ENCODE assay signal across 1 cellular context in the genomic region with DNA sequence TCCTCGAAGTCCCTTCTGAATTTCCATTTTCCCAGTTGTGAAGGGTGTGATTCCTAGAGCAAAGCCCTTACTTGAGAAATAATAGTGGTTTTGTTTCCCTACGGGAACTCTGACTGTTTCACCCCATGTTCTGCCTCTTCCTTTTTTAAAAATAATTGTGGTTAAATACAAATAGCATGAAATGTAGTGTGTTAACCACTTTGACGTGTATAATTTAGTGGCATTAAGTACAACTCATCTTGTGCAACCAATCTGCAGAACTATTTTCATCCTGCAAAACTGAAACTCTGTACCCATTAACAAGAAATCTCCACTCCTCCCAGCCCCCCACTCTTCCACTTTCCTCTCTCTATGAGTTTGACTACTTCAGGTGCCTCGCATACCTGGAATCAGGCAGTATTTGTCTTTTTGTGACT.
TF ChIP-seq lines count a peak whose summit lies in the region.

No MANE protein-coding gene starts in this region.

TF ChIP-seq in GM12878, 131 proteins besides CTCF, POLR2A, EP300 and RAD21 (continued from another document):
- TF ChIP-seq ZBTB33 (IDR thresholded peaks at IDR 0.05) (no peak), BACH1 (IDR thresholded peaks at IDR 0.05; ENCODE audit: borderline replicate concordance) (peak; percentile 17; the same call in 1 of the 2 replicates), ZNF24 (IDR thresholded peaks at IDR 0.05) (0 out of 2 replicates have a peak, but pooled peaks have one; percentile 17), LARP7 (IDR thresholded peaks at IDR 0.05) (no peak), BCL11A (IDR thresholded peaks at IDR 0.05; ENCODE audit: low read depth, low read length) (peak; percentile 57; the same call in 1 of the 2 replicates), BRCA1 (IDR thresholded peaks at IDR 0.05; ENCODE audit: low read depth, low read length) (no peak), NR2C1 (IDR thresholded peaks at IDR 0.05) (0 out of 2 replicates have a peak, but pooled peaks have one; percentile 20), POLR2AphosphoS2 (IDR thresholded peaks at IDR 0.05; ENCODE audit: low read depth, low read length) (no peak), HDAC2 (IDR thresholded peaks at IDR 0.05) (no peak), ZNF217 (IDR thresholded peaks at IDR 0.05) (peak; percentile 84), NRF1 (conservative IDR thresholded peaks at IDR 0.05; ENCODE audit: low read depth, low read length) (no peak), MTA3 (IDR thresholded peaks at IDR 0.05; ENCODE audit: borderline replicate concordance, low read length) (peak; percentile 58; the same call in 1 of the 2 replicates), MEF2B (IDR thresholded peaks at IDR 0.05; ENCODE audit: partially characterized antibody, poor library complexity, severe bottlenecking) (peak; percentile 89), JUNB (IDR thresholded peaks at IDR 0.05) (peak; percentile 45; the same call in 1 of the 2 replicates), PAX5 (IDR thresholded peaks at IDR 0.05; ENCODE audit: borderline replicate concordance, low read depth, low read length) (no peak), SIX5 (IDR thresholded peaks at IDR 0.05; ENCODE audit: low read depth, low read length, severe bottlenecking) (no peak), CBFB (IDR thresholded peaks at IDR 0.05; ENCODE audit: low read depth) (peak; percentile 67; the same call in 1 of the 2 replicates), POU2F2 (IDR thresholded peaks at IDR 0.05; ENCODE audit: borderline replicate concordance, low read depth, low read length) (peak; percentile 53; the same call in 1 of the 3 replicates), KDM1A (IDR thresholded peaks at IDR 0.05; ENCODE audit: borderline replicate concordance) (no peak), EGR1 (IDR thresholded peaks at IDR 0.05; ENCODE audit: borderline replicate concordance in 1 of 2, low read depth in 2 of 2, low read length in 2 of 2) (no peak), RFX5 (IDR thresholded peaks at IDR 0.05; ENCODE audit: low read depth, low read length) (no peak), CHD1 (IDR thresholded peaks at IDR 0.05; ENCODE audit: low read depth, low read length) (no peak), NBN (IDR thresholded peaks at IDR 0.05) (peak; percentile 57; the same call in 1 of the 2 replicates), PAX8 (IDR thresholded peaks at IDR 0.05) (no peak), CREB1 (IDR thresholded peaks at IDR 0.05; ENCODE audit: low read depth) (0 out of 2 replicates have a peak, but pooled peaks have one; percentile 23), ZSCAN29 (IDR thresholded peaks at IDR 0.05) (peak; percentile 45; the same call in 1 of the 2 replicates), DPF2 (IDR thresholded peaks at IDR 0.05) (peak; percentile 94), CEBPB (IDR thresholded peaks at IDR 0.05; ENCODE audit: borderline replicate concordance in 1 of 2, low read depth in 2 of 2, low read length in 2 of 2) (peak in 1 of 2 experiments; percentile 47; a peak in 1 of 4 replicates), RUNX3 (IDR thresholded peaks at IDR 0.05; ENCODE audit: low read length) (peak; percentile 91), CREM (IDR thresholded peaks at IDR 0.05; ENCODE audit: low read depth) (peak; percentile 48; the same call in 1 of the 2 replicates), ZBTB40 (IDR thresholded peaks at IDR 0.05; ENCODE audit: borderline replicate concordance) (no peak), IKZF2 (IDR thresholded peaks at IDR 0.05) (peak; percentile 98 to 99), NR2F1 (conservative IDR thresholded peaks at IDR 0.05) (peak; percentile 70), IKZF1 (conservative IDR thresholded peaks at IDR 0.05) (peak; percentile 98), ZBED1 (IDR thresholded peaks at IDR 0.05; ENCODE audit: borderline replicate concordance) (no peak), BHLHE40 (IDR thresholded peaks at IDR 0.05; ENCODE audit: borderline replicate concordance in 1 of 2, low read depth in 2 of 2, low read length in 1 of 2) (peak; percentile 61 to 71)
- TF ChIP-seq, protein P1, sequence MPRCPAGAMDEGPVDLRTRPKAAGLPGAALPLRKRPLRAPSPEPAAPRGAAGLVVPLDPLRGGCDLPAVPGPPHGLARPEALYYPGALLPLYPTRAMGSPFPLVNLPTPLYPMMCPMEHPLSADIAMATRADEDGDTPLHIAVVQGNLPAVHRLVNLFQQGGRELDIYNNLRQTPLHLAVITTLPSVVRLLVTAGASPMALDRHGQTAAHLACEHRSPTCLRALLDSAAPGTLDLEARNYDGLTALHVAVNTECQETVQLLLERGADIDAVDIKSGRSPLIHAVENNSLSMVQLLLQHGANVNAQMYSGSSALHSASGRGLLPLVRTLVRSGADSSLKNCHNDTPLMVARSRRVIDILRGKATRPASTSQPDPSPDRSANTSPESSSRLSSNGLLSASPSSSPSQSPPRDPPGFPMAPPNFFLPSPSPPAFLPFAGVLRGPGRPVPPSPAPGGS (IDR thresholded peaks at IDR 0.05; ENCODE audit: borderline replicate concordance, insufficient read depth, low read depth, low read length, poor library complexity, severe bottlenecking), result peak; percentile 51
- TF ChIP-seq, protein P2, sequence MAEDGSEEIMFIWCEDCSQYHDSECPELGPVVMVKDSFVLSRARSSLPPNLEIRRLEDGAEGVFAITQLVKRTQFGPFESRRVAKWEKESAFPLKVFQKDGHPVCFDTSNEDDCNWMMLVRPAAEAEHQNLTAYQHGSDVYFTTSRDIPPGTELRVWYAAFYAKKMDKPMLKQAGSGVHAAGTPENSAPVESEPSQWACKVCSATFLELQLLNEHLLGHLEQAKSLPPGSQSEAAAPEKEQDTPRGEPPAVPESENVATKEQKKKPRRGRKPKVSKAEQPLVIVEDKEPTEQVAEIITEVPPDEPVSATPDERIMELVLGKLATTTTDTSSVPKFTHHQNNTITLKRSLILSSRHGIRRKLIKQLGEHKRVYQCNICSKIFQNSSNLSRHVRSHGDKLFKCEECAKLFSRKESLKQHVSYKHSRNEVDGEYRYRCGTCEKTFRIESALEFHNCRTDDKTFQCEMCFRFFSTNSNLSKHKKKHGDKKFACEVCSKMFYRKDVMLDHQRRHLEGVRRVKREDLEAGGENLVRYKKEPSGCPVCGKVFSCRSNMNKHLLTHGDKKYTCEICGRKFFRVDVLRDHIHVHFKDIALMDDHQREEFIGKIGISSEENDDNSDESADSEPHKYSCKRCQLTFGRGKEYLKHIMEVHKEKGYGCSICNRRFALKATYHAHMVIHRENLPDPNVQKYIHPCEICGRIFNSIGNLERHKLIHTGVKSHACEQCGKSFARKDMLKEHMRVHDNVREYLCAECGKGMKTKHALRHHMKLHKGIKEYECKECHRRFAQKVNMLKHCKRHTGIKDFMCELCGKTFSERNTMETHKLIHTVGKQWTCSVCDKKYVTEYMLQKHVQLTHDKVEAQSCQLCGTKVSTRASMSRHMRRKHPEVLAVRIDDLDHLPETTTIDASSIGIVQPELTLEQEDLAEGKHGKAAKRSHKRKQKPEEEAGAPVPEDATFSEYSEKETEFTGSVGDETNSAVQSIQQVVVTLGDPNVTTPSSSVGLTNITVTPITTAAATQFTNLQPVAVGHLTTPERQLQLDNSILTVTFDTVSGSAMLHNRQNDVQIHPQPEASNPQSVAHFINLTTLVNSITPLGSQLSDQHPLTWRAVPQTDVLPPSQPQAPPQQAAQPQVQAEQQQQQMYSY (CRISPR knock-in tag; IDR thresholded peaks at IDR 0.05), result no peak
- TF ChIP-seq, protein P3, sequence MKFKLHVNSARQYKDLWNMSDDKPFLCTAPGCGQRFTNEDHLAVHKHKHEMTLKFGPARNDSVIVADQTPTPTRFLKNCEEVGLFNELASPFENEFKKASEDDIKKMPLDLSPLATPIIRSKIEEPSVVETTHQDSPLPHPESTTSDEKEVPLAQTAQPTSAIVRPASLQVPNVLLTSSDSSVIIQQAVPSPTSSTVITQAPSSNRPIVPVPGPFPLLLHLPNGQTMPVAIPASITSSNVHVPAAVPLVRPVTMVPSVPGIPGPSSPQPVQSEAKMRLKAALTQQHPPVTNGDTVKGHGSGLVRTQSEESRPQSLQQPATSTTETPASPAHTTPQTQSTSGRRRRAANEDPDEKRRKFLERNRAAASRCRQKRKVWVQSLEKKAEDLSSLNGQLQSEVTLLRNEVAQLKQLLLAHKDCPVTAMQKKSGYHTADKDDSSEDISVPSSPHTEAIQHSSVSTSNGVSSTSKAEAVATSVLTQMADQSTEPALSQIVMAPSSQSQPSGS (IDR thresholded peaks at IDR 0.05; ENCODE audit: low read length), result peak; percentile 75
- TF ChIP-seq, protein P4, sequence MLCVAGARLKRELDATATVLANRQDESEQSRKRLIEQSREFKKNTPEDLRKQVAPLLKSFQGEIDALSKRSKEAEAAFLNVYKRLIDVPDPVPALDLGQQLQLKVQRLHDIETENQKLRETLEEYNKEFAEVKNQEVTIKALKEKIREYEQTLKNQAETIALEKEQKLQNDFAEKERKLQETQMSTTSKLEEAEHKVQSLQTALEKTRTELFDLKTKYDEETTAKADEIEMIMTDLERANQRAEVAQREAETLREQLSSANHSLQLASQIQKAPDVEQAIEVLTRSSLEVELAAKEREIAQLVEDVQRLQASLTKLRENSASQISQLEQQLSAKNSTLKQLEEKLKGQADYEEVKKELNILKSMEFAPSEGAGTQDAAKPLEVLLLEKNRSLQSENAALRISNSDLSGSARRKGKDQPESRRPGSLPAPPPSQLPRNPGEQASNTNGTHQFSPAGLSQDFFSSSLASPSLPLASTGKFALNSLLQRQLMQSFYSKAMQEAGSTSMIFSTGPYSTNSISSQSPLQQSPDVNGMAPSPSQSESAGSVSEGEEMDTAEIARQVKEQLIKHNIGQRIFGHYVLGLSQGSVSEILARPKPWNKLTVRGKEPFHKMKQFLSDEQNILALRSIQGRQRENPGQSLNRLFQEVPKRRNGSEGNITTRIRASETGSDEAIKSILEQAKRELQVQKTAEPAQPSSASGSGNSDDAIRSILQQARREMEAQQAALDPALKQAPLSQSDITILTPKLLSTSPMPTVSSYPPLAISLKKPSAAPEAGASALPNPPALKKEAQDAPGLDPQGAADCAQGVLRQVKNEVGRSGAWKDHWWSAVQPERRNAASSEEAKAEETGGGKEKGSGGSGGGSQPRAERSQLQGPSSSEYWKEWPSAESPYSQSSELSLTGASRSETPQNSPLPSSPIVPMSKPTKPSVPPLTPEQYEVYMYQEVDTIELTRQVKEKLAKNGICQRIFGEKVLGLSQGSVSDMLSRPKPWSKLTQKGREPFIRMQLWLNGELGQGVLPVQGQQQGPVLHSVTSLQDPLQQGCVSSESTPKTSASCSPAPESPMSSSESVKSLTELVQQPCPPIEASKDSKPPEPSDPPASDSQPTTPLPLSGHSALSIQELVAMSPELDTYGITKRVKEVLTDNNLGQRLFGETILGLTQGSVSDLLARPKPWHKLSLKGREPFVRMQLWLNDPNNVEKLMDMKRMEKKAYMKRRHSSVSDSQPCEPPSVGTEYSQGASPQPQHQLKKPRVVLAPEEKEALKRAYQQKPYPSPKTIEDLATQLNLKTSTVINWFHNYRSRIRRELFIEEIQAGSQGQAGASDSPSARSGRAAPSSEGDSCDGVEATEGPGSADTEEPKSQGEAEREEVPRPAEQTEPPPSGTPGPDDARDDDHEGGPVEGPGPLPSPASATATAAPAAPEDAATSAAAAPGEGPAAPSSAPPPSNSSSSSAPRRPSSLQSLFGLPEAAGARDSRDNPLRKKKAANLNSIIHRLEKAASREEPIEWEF (IDR thresholded peaks at IDR 0.05; ENCODE audit: insufficient replicate concordance, low read depth, low read length), result peak; percentile 1
